23 cellular contexts compared by ENCODE assay signal in genomic region chr19:17965370-17966114, GRCh38. TPM values are rescaled to one million over a fixed set of nuclear protein-coding genes. Genes with fewer than 3 reads are reported as not detected.
DNase-seq lines count a peak whose midpoint lies in the region; ATAC-seq and TF ChIP-seq lines count a peak whose summit lies in the region.
"Had no signal": no experiment of that assay in that cellular context is flagged by ENCODE, and none has a peak within 500 bp of the region (broad histone marks: within the 10 kb centered on the region; RNA-seq: fewer than 3 reads in every experiment).

No MANE protein-coding gene starts in this region.

- intact Hi-C loops in Caco-2 (cut with micrococcal nuclease; ENCODE audit: unreplicated experiment) = no loop called here

- H3K27me3 Mint-ChIP-seq in Caco-2 (ENCODE audit: insufficient read depth, unreplicated experiment) (no peaks in the 10 kb centered on the region), WTC11 (ENCODE audit: low read depth) (peaks cover 14% of the 10 kb centered on the region)

- H3K27ac Mint-ChIP-seq in Caco-2 (ENCODE audit: unreplicated experiment) = no peak overlapping the region
- H3K27ac Mint-ChIP-seq in WTC11 = no peak overlapping the region
- H3K27ac Mint-ChIP-seq: stimulated activated memory B cell treated with anti-CD40 and anti-IgM and Interleukin-4, amounts not matched to agents 10 μg/mL and 1 μg/mL and 100 μg/mL, for 72 hours; T-helper 17 cell had no signal

- no peak for TF ChIP-seq CTCF in Caco-2 (IDR thresholded peaks at IDR 0.05; ENCODE audit: insufficient read depth in 1 of 2, low read depth in 1 of 2, low read length in 1 of 2, severe bottlenecking in 1 of 2, unreplicated experiment in 1 of 2)
- TF ChIP-seq CTCF in WTC11 (IDR thresholded peaks at IDR 0.05) = no peak

- H3K9me3 ChIP-seq in Caco-2 = no peaks in the 10 kb centered on the region
- H3K9me3 ChIP-seq: breast epithelium, colonic mucosa, neutrophil, suprapubic skin, vagina had no signal

- no peak overlapping the region for H3K4me3 ChIP-seq in Caco-2 (ENCODE audit: low read depth, low read length)
- H3K4me3 ChIP-seq: colonic mucosa, skin epidermis, suprapubic skin, vagina had no signal

- ATAC-seq in WTC11 = no peak
- ATAC-seq: stimulated activated memory B cell treated with anti-CD40 and anti-IgM and Interleukin-4, amounts not matched to agents 10 μg/mL and 1 μg/mL and 100 μg/mL, for 72 hours; T-helper 17 cell had no signal

- H3K36me3 ChIP-seq in Caco-2 (ENCODE audit: control insufficient read depth, insufficient read depth, low read length) = no peaks in the 10 kb centered on the region
- H3K36me3 ChIP-seq: breast epithelium, colonic mucosa, neutrophil, suprapubic skin, vagina had no signal

- H3K27me3 ChIP-seq in Caco-2 (replicated peaks; ENCODE audit: control insufficient read depth, insufficient read depth, low read length) = no peaks in the 10 kb centered on the region
- H3K27me3 ChIP-seq: vagina had no signal

- peaks cover 8% of the 10 kb centered on the region; the same call in 1 of the 2 replicates for H3K4me1 ChIP-seq in Caco-2
- H3K4me1 ChIP-seq: breast epithelium, colonic mucosa, vagina had no signal

- H3K9me3 Mint-ChIP-seq in Caco-2 (ENCODE audit: unreplicated experiment) (no peaks in the 10 kb centered on the region), WTC11 (no peaks in the 10 kb centered on the region)
- H3K9me3 Mint-ChIP-seq: CD4-positive, alpha-beta memory T cell; stimulated activated memory B cell treated with anti-CD40 and anti-IgM and Interleukin-4, amounts not matched to agents 10 μg/mL and 1 μg/mL and 100 μg/mL, for 72 hours had no signal

- POLR2A ChIA-PET in Caco-2 (lab: Charles Lee) = no interaction called here
- POLR2A ChIA-PET in WTC11 (lab: Charles Lee) = no interaction called here

- H3K36me3 Mint-ChIP-seq in Caco-2 (ENCODE audit: insufficient read depth, unreplicated experiment) = no peaks in the 10 kb centered on the region
- no peaks in the 10 kb centered on the region for H3K36me3 Mint-ChIP-seq in WTC11
- H3K36me3 Mint-ChIP-seq: CD4-positive, alpha-beta memory T cell had no signal

- no TSS peak for BruUV-seq in Caco-2 (replicated peaks; lab: Mats Ljungman, UMichigan)

- DNase-seq in 8988T (peak; percentile 33), Caco-2 (peak; percentile 40 to 58), WTC11 (ENCODE audit: low spot score) (no peak), kidney tubule cell (ENCODE audit: low spot score) (peak; percentile 37), NCI-H1092 treated with DMSO at 0.1 percent for 48 hours (lab: John Stamatoyannopoulos, UW) (no peak), kidney glomerular epithelial cell (lab: John Stamatoyannopoulos, UW) (no peak), LoVo (ENCODE audit: low spot score) (no peak), NCI-H2196 (lab: John Stamatoyannopoulos, UW; ENCODE audit: unreplicated experiment) (no peak)
- DNase-seq: activated CD4-positive, alpha-beta T cell treated with anti-CD3 and anti-CD28 coated beads, Interleukin-2, amount 50 U/mL, for 1 hour; activated CD8-positive, alpha-beta memory T cell treated with anti-CD3 and anti-CD28 coated beads, Interleukin-2, amount 50 U/mL, for 48 hours; activated gamma-delta T cell; CD4-positive, alpha-beta memory T cell; colonic mucosa; NCI-H1092; NCI-H2081; NK-92 treated with Interleukin-12 subunit alpha and Interleukin-12 subunit beta, amount 100 ng/mL, for 24 hours; T-helper 17 cell had no signal

- no peaks in the 10 kb centered on the region for H3K4me1 Mint-ChIP-seq in Caco-2 (ENCODE audit: low read depth, unreplicated experiment)
- peaks cover 22% of the 10 kb centered on the region for H3K4me1 Mint-ChIP-seq in WTC11

- CTCF ChIA-PET in Caco-2 (lab: Charles Lee) = interaction anchor here (0.7 to 1.4 kb wide), 3 partner anchors 27 to 167 kb away, joined by 3 read pairs; no protein-coding TSS in a partner anchor
- CTCF ChIA-PET in WTC11 (lab: Charles Lee) = interaction anchor here (0.7 to 2.8 kb wide), 6 partner anchors 11 to 33 kb away, joined by 3 to 10 read pairs (median 4); partner anchors contain the start of gene CCDC124

- H3K4me3 Mint-ChIP-seq in Caco-2 (ENCODE audit: unreplicated experiment) (no peak overlapping the region), WTC11 (peak overlapping the region; percentile 63; the same call in 1 of the 2 replicates)
- H3K4me3 Mint-ChIP-seq: stimulated activated memory B cell treated with anti-CD40 and anti-IgM and Interleukin-4, amounts not matched to agents 10 μg/mL and 1 μg/mL and 100 μg/mL, for 72 hours; T-helper 17 cell had no signal

TF ChIP-seq in WTC11, 78 proteins besides CTCF, POLR2A, EP300 and RAD21:
- TF ChIP-seq ZNF263 (CRISPR knock-in tag; IDR thresholded peaks at IDR 0.05; ENCODE audit: low read depth) (no peak), CREM (CRISPR knock-in tag; IDR thresholded peaks at IDR 0.05) (no peak), SP1 (CRISPR knock-in tag; conservative IDR thresholded peaks at IDR 0.05) (no peak), JUN (CRISPR knock-in tag; IDR thresholded peaks at IDR 0.05) (no peak), HMGA2 (CRISPR knock-in tag; IDR thresholded peaks at IDR 0.05) (no peak), USF1 (CRISPR knock-in tag; IDR thresholded peaks at IDR 0.05) (no peak), EMX1 (CRISPR knock-in tag; IDR thresholded peaks at IDR 0.05) (no peak), AR (CRISPR knock-in tag; IDR thresholded peaks at IDR 0.05) (no peak), GRHL2 (CRISPR knock-in tag; IDR thresholded peaks at IDR 0.05; ENCODE audit: insufficient replicate concordance, severe bottlenecking) (no peak)
- TF ChIP-seq, protein P1, sequence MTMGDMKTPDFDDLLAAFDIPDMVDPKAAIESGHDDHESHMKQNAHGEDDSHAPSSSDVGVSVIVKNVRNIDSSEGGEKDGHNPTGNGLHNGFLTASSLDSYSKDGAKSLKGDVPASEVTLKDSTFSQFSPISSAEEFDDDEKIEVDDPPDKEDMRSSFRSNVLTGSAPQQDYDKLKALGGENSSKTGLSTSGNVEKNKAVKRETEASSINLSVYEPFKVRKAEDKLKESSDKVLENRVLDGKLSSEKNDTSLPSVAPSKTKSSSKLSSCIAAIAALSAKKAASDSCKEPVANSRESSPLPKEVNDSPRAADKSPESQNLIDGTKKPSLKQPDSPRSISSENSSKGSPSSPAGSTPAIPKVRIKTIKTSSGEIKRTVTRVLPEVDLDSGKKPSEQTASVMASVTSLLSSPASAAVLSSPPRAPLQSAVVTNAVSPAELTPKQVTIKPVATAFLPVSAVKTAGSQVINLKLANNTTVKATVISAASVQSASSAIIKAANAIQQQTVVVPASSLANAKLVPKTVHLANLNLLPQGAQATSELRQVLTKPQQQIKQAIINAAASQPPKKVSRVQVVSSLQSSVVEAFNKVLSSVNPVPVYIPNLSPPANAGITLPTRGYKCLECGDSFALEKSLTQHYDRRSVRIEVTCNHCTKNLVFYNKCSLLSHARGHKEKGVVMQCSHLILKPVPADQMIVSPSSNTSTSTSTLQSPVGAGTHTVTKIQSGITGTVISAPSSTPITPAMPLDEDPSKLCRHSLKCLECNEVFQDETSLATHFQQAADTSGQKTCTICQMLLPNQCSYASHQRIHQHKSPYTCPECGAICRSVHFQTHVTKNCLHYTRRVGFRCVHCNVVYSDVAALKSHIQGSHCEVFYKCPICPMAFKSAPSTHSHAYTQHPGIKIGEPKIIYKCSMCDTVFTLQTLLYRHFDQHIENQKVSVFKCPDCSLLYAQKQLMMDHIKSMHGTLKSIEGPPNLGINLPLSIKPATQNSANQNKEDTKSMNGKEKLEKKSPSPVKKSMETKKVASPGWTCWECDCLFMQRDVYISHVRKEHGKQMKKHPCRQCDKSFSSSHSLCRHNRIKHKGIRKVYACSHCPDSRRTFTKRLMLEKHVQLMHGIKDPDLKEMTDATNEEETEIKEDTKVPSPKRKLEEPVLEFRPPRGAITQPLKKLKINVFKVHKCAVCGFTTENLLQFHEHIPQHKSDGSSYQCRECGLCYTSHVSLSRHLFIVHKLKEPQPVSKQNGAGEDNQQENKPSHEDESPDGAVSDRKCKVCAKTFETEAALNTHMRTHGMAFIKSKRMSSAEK (CRISPR knock-in tag; IDR thresholded peaks at IDR 0.05; ENCODE audit: borderline replicate concordance) = no peak

RNA-seq across cellular contexts. Expression of gene KCNN1, which starts 1.4 kb away (rescaled TPM):
- not detected in 2 replicates for total RNA-seq in Caco-2 (2022)
- 15.3 to 18.0 TPM (median 17.2 TPM) in 3 replicates for total RNA-seq in WTC11 (2021)
- total RNA-seq: CD4-positive, alpha-beta memory T cell; colonic mucosa; T-helper 17 cell had no signal

RNA-seq across cellular contexts. Expression of gene CCDC124, which starts 32.7 kb away (rescaled TPM):
- total RNA-seq in Caco-2 (2022) (73.3 TPM in 2 replicates), WTC11 (2021) (152 to 159 TPM (median 156 TPM) in 3 replicates)

RNA-seq across cellular contexts. Expression of gene ARRDC2, which starts 42.4 kb away (rescaled TPM):
- 6.0 and 6.5 TPM in 2 replicates for total RNA-seq in Caco-2 (2022)
- total RNA-seq in WTC11 (2021) = 9.2 to 9.9 TPM (median 9.8 TPM) in 3 replicates

Comparison
In these comparisons a context has a peak if more than half of its experiments do, and no peak if none do; other contexts are left out.
1. DNase-seq: peak in 8988T (single experiment), Caco-2 (2 of 2) and kidney tubule cell (single experiment); none in WTC11 (single experiment), NCI-H1092 treated with DMSO at 0.1 percent for 48 hours (single experiment), kidney glomerular epithelial cell (single experiment), LoVo (single experiment) and NCI-H2196 (single experiment).
2. RNA of gene KCNN1, which starts 1.4 kb away (total RNA-seq): 15.3 to 18.0 TPM in WTC11; not detected in Caco-2; every median in the first group is over 10 times any median in the second.